Comparison of ENCODE assay signal across 17 cellular contexts in the genomic region with DNA sequence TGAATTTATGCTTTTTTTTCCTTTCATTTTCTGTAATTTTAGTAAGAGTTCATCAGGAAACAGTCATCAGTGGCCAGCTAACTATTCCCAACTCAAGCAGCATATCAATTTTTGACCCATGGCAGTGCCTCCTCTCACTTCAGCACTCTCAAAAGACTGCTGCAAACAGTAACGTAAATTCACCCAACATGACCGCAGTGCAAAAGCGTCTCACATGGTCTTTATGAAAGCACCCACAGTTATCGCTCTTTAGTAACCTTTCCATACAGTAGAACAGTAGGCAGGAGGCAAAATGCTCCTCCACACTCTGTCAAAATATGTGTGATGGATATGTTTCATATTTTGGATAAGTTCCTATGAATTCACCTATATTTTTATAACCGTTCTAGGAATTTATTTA.
DNase-seq lines count a peak whose midpoint lies in the region; ATAC-seq lines count a peak whose summit lies in the region.
"Had no signal": no experiment of that assay in that cellular context is flagged by ENCODE, and none has a peak within 500 bp of the region (broad histone marks: within the 10 kb centered on the region; RNA-seq: fewer than 3 reads in every experiment).

No MANE protein-coding gene starts in this region.

- peaks cover 11% of the 10 kb centered on the region for H3K36me3 Mint-ChIP-seq in activated T-cell treated with anti-CD3 and anti-CD28 coated beads, Interleukin-2, amount 50 U/mL, for 24 hours (ENCODE audit: low read depth)
- H3K36me3 Mint-ChIP-seq in activated naive CD8-positive, alpha-beta T cell treated with anti-CD3 and anti-CD28 coated beads, Interleukin-2, amount 50 U/mL, for 24 hours (ENCODE audit: low read depth): peaks cover 11% of the 10 kb centered on the region
- H3K36me3 Mint-ChIP-seq in stimulated activated effector memory CD8-positive, alpha-beta T cell treated with anti-CD3 and anti-CD28 coated beads, Interleukin-12 subunit alpha, Interleukin-12 subunit beta, amount 100 ng/mL, for 72 hours: peaks cover 16% of the 10 kb centered on the region

- ATAC-seq in activated naive CD8-positive, alpha-beta T cell treated with anti-CD3 and anti-CD28 coated beads, Interleukin-2, amount 50 U/mL, for 24 hours: no peak
- no peak for ATAC-seq in stimulated activated effector memory CD8-positive, alpha-beta T cell treated with anti-CD3 and anti-CD28 coated beads, Interleukin-12 subunit alpha, Interleukin-12 subunit beta, amount 100 ng/mL, for 72 hours
- ATAC-seq in GM18867 (IDR thresholded peaks at IDR 0.05; ENCODE audit: unreplicated experiment): no peak
- ATAC-seq in activated CD4-positive, CD25-positive, alpha-beta regulatory T cell treated with anti-CD3 and anti-CD28 coated beads, Interleukin-2, amount 50 U/mL, for 24 hours: no peak
- ATAC-seq: left colon had no signal

- peak overlapping the region; percentile 44 for H3K27ac Mint-ChIP-seq in activated T-cell treated with anti-CD3 and anti-CD28 coated beads, Interleukin-2, amount 50 U/mL, for 24 hours
- peak overlapping the region; percentile 72 for H3K27ac Mint-ChIP-seq in activated naive CD8-positive, alpha-beta T cell treated with anti-CD3 and anti-CD28 coated beads, Interleukin-2, amount 50 U/mL, for 24 hours
- H3K27ac Mint-ChIP-seq in stimulated activated effector memory CD8-positive, alpha-beta T cell treated with anti-CD3 and anti-CD28 coated beads, Interleukin-12 subunit alpha, Interleukin-12 subunit beta, amount 100 ng/mL, for 72 hours: peak overlapping the region; percentile 87

- peaks cover 86% of the 10 kb centered on the region for H3K4me1 Mint-ChIP-seq in activated T-cell treated with anti-CD3 and anti-CD28 coated beads, Interleukin-2, amount 50 U/mL, for 24 hours (ENCODE audit: low read depth)
- peaks cover 85% of the 10 kb centered on the region for H3K4me1 Mint-ChIP-seq in activated naive CD8-positive, alpha-beta T cell treated with anti-CD3 and anti-CD28 coated beads, Interleukin-2, amount 50 U/mL, for 24 hours
- H3K4me1 Mint-ChIP-seq in stimulated activated effector memory CD8-positive, alpha-beta T cell treated with anti-CD3 and anti-CD28 coated beads, Interleukin-12 subunit alpha, Interleukin-12 subunit beta, amount 100 ng/mL, for 72 hours: peaks cover 74% of the 10 kb centered on the region

- no peaks in the 10 kb centered on the region for H3K9me3 Mint-ChIP-seq in activated T-cell treated with anti-CD3 and anti-CD28 coated beads, Interleukin-2, amount 50 U/mL, for 24 hours
- no peaks in the 10 kb centered on the region for H3K9me3 Mint-ChIP-seq in activated naive CD8-positive, alpha-beta T cell treated with anti-CD3 and anti-CD28 coated beads, Interleukin-2, amount 50 U/mL, for 24 hours
- H3K9me3 Mint-ChIP-seq in stimulated activated effector memory CD8-positive, alpha-beta T cell treated with anti-CD3 and anti-CD28 coated beads, Interleukin-12 subunit alpha, Interleukin-12 subunit beta, amount 100 ng/mL, for 72 hours: peaks cover 3% of the 10 kb centered on the region

- no peak for DNase-seq in activated T-cell treated with anti-CD3 and anti-CD28 coated beads, Interleukin-2, amount 50 U/mL, for 24 hours
- no peak for DNase-seq in activated T-cell treated with anti-CD3 and anti-CD28 coated beads for 4 hours
- peak; percentile 41 for DNase-seq in OCI-M1 (lab: John Stamatoyannopoulos, UW)
- no peak for DNase-seq in activated naive CD8-positive, alpha-beta T cell treated with anti-CD3 and anti-CD28 coated beads, Interleukin-2, amount 50 U/mL, for 24 hours
- DNase-seq in stimulated activated effector memory CD8-positive, alpha-beta T cell treated with anti-CD3 and anti-CD28 coated beads, Interleukin-12 subunit alpha, Interleukin-12 subunit beta, amount 100 ng/mL, for 72 hours (ENCODE audit: low spot score in 2 of 2): no peak
- no peak for DNase-seq in NOMO-1 treated with dmso at 0.1 percent for 144 hours (lab: John Stamatoyannopoulos, UW; ENCODE audit: unreplicated experiment)
- DNase-seq: activated CD4-positive, alpha-beta T cell treated with anti-CD3 and anti-CD28 coated beads for 48 hours; activated T-cell treated with anti-CD3 and anti-CD28 coated beads, Interleukin-2, amount 50 U/mL, for 1 hour; brain microvascular endothelial cell; colonic mucosa; left colon; mesendoderm; NCI-H2171; NCI-H526; sigmoid colon had no signal

- no peaks in the 10 kb centered on the region for H3K27me3 Mint-ChIP-seq in activated T-cell treated with anti-CD3 and anti-CD28 coated beads, Interleukin-2, amount 50 U/mL, for 24 hours
- H3K27me3 Mint-ChIP-seq in activated naive CD8-positive, alpha-beta T cell treated with anti-CD3 and anti-CD28 coated beads, Interleukin-2, amount 50 U/mL, for 24 hours: no peaks in the 10 kb centered on the region

- H3K4me3 Mint-ChIP-seq in activated T-cell treated with anti-CD3 and anti-CD28 coated beads, Interleukin-2, amount 50 U/mL, for 24 hours: peak overlapping the region; percentile 32
- peak overlapping the region; percentile 58 for H3K4me3 Mint-ChIP-seq in activated naive CD8-positive, alpha-beta T cell treated with anti-CD3 and anti-CD28 coated beads, Interleukin-2, amount 50 U/mL, for 24 hours
- H3K4me3 Mint-ChIP-seq in stimulated activated effector memory CD8-positive, alpha-beta T cell treated with anti-CD3 and anti-CD28 coated beads, Interleukin-12 subunit alpha, Interleukin-12 subunit beta, amount 100 ng/mL, for 72 hours: peak overlapping the region; percentile 36
